In the genomic region with DNA sequence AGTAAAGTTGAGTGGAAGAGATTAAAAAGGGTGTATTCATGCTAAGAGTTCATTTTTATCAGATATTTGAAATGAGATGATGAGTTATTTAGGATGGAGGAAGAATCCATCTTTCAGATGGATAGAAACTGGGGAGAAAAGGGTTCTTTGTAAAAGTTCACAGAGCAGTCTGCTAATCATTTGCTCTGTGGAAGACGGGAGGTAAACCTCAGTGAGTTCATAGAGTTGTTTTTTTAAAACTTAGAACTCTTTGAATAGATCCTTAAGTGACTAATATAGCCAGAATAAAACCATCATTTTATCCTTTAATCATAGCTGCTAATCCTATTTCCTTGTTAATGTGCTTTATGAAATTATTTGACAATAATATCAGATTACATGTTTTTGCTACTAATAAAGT, we compare ENCODE assay signal across 27 cellular contexts. TPM values are rescaled to one million over a fixed set of nuclear protein-coding genes. Genes with fewer than 3 reads are reported as not detected.
DNase-seq lines count a peak whose midpoint lies in the region; ATAC-seq, FAIRE-seq and TF ChIP-seq lines count a peak whose summit lies in the region.
"Had no signal": no experiment of that assay in that cellular context is flagged by ENCODE, and none has a peak within 500 bp of the region (broad histone marks: within the 10 kb centered on the region; RNA-seq: fewer than 3 reads in every experiment).

No MANE protein-coding gene starts in this region.

- no peaks in the 10 kb centered on the region; the same call in 1 of the 2 replicates for H3K36me3 ChIP-seq in SJCRH30
- H3K36me3 ChIP-seq: brain microvascular endothelial cell, stomach, thyroid gland, uterus had no signal

- peaks cover 54% of the 10 kb centered on the region for H3K36me3 Mint-ChIP-seq in activated CD8-positive, alpha-beta T cell treated with anti-CD3 and anti-CD28 coated beads for 36 hours (ENCODE audit: low read depth)
- H3K36me3 Mint-ChIP-seq in activated CD8-positive, alpha-beta T cell treated with anti-CD3 and anti-CD28 coated beads, Interleukin-2, amount 10 ng/mL, durations not matched to agents 7 days and 5 days (ENCODE audit: low read depth), result peaks cover 78% of the 10 kb centered on the region
- H3K36me3 Mint-ChIP-seq in activated naive CD8-positive, alpha-beta T cell treated with anti-CD3 and anti-CD28 coated beads, Interleukin-2, amount 10 ng/mL, durations not matched to agents 7 days and 5 days, result peaks cover 53% of the 10 kb centered on the region
- no peaks in the 10 kb centered on the region for H3K36me3 Mint-ChIP-seq in natural killer cell

- no peaks in the 10 kb centered on the region for H3K27me3 ChIP-seq in SJCRH30
- H3K27me3 ChIP-seq: brain microvascular endothelial cell, stomach, thyroid gland, uterus had no signal

- intact Hi-C loops in activated CD8-positive, alpha-beta T cell treated with anti-CD3 and anti-CD28 coated beads for 36 hours (cut with micrococcal nuclease), result no loop called here
- intact Hi-C loops in natural killer cell (cut with micrococcal nuclease), result no loop called here

- no peak for DNase-seq in activated CD8-positive, alpha-beta T cell treated with anti-CD3 and anti-CD28 coated beads for 36 hours
- DNase-seq in activated CD8-positive, alpha-beta T cell treated with anti-CD3 and anti-CD28 coated beads, Interleukin-2, amount 10 ng/mL, durations not matched to agents 7 days and 5 days, result no peak
- DNase-seq in D721Med (ENCODE audit: insufficient read length, low spot score) (no peak), natural killer cell (no peak), SJCRH30 (no peak), activated gamma-delta T cell (lab: John Stamatoyannopoulos, UW) (no peak), T-helper 9 cell (no peak)
- DNase-seq in activated naive CD8-positive, alpha-beta T cell treated with anti-CD3 and anti-CD28 coated beads, Interleukin-2, amount 10 ng/mL, durations not matched to agents 7 days and 5 days, result no peak
- DNase-seq: activated CD4-positive, alpha-beta T cell treated with anti-CD3 and anti-CD28 coated beads for 1 hour; activated naive CD4-positive, alpha-beta T cell; amygdala; brain microvascular endothelial cell; MV-4-11; NCI-H2107; NCI-H345; NCI-H69; PC-9; retina; small intestine; stomach; T-helper 2 cell; thyroid gland; uterus had no signal

- no peaks in the 10 kb centered on the region for H3K27me3 Mint-ChIP-seq in activated CD8-positive, alpha-beta T cell treated with anti-CD3 and anti-CD28 coated beads for 36 hours
- no peaks in the 10 kb centered on the region for H3K27me3 Mint-ChIP-seq in activated CD8-positive, alpha-beta T cell treated with anti-CD3 and anti-CD28 coated beads, Interleukin-2, amount 10 ng/mL, durations not matched to agents 7 days and 5 days (ENCODE audit: low read depth)
- H3K27me3 Mint-ChIP-seq in activated naive CD8-positive, alpha-beta T cell treated with anti-CD3 and anti-CD28 coated beads, Interleukin-2, amount 10 ng/mL, durations not matched to agents 7 days and 5 days, result no peaks in the 10 kb centered on the region
- H3K27me3 Mint-ChIP-seq in natural killer cell (ENCODE audit: low read depth in 2 of 2), result no peaks in the 10 kb centered on the region

- POLR2A ChIA-PET in activated CD8-positive, alpha-beta T cell treated with anti-CD3 and anti-CD28 coated beads for 36 hours (lab: Charles Lee), result interaction anchor here (0.7 to 1.5 kb wide), 3 partner anchors 8 to 53 kb away, joined by 3 to 6 read pairs (median 3); no protein-coding TSS in a partner anchor
- POLR2A ChIA-PET in activated CD8-positive, alpha-beta T cell treated with anti-CD3 and anti-CD28 coated beads, Interleukin-2, amount 10 ng/mL, durations not matched to agents 7 days and 5 days (lab: Charles Lee), result interaction anchor here (1.0 kb wide), 1 partner anchor 8 kb away, joined by 5 read pairs; no protein-coding TSS in a partner anchor
- POLR2A ChIA-PET in activated naive CD8-positive, alpha-beta T cell treated with anti-CD3 and anti-CD28 coated beads, Interleukin-2, amount 10 ng/mL, durations not matched to agents 7 days and 5 days (lab: Charles Lee), result no interaction called here

- peak; percentile 11 for FAIRE-seq in D721Med (lab: Jason Lieb, UNC)
- FAIRE-seq: endothelial cell of umbilical vein, frontal cortex, small intestine had no signal

- H3K4me1 Mint-ChIP-seq in activated CD8-positive, alpha-beta T cell treated with anti-CD3 and anti-CD28 coated beads for 36 hours (ENCODE audit: low read depth), result peaks cover 83% of the 10 kb centered on the region
- H3K4me1 Mint-ChIP-seq in activated CD8-positive, alpha-beta T cell treated with anti-CD3 and anti-CD28 coated beads, Interleukin-2, amount 10 ng/mL, durations not matched to agents 7 days and 5 days (ENCODE audit: low read depth), result peaks cover 86% of the 10 kb centered on the region
- peaks cover 79% of the 10 kb centered on the region for H3K4me1 Mint-ChIP-seq in activated naive CD8-positive, alpha-beta T cell treated with anti-CD3 and anti-CD28 coated beads, Interleukin-2, amount 10 ng/mL, durations not matched to agents 7 days and 5 days
- peaks cover 88 to 93% of the 10 kb centered on the region in 2 donors for H3K4me1 Mint-ChIP-seq in natural killer cell

- CTCF ChIA-PET in activated CD8-positive, alpha-beta T cell treated with anti-CD3 and anti-CD28 coated beads for 36 hours (lab: Charles Lee), result interaction anchor here (1.0 to 3.2 kb wide), 5 partner anchors 32 to 66 kb away, joined by 3 to 13 read pairs (median 5); no protein-coding TSS in a partner anchor
- CTCF ChIA-PET in activated CD8-positive, alpha-beta T cell treated with anti-CD3 and anti-CD28 coated beads, Interleukin-2, amount 10 ng/mL, durations not matched to agents 7 days and 5 days (lab: Charles Lee), result interaction anchor here (2.2 to 4.2 kb wide), 2 partner anchors 18 to 69 kb away, joined by 6 to 25 read pairs; no protein-coding TSS in a partner anchor

- H3K9me3 ChIP-seq in SJCRH30 (replicated peaks), result peaks cover 6% of the 10 kb centered on the region; the same call in 1 of the 2 replicates
- H3K9me3 ChIP-seq: stomach, thyroid gland, uterus had no signal

- ATAC-seq in activated CD8-positive, alpha-beta T cell treated with anti-CD3 and anti-CD28 coated beads for 36 hours, result no peak
- ATAC-seq in activated CD8-positive, alpha-beta T cell treated with anti-CD3 and anti-CD28 coated beads, Interleukin-2, amount 10 ng/mL, durations not matched to agents 7 days and 5 days, result no peak
- no peak for ATAC-seq in activated naive CD8-positive, alpha-beta T cell treated with anti-CD3 and anti-CD28 coated beads, Interleukin-2, amount 10 ng/mL, durations not matched to agents 7 days and 5 days (ENCODE audit: low read depth)
- no peak for ATAC-seq in natural killer cell
- ATAC-seq: SK-N-SH treated with all-trans-retinoic acid at 6 μM for 48 hours had no signal

- no peak overlapping the region for H3K4me3 ChIP-seq in SJCRH30
- H3K4me3 ChIP-seq: lung, PC-9, stomach, thyroid gland, uterus had no signal

- H3K4me3 Mint-ChIP-seq in activated CD8-positive, alpha-beta T cell treated with anti-CD3 and anti-CD28 coated beads for 36 hours, result no peak overlapping the region
- H3K4me3 Mint-ChIP-seq in activated CD8-positive, alpha-beta T cell treated with anti-CD3 and anti-CD28 coated beads, Interleukin-2, amount 10 ng/mL, durations not matched to agents 7 days and 5 days, result no peak overlapping the region
- H3K4me3 Mint-ChIP-seq in activated naive CD8-positive, alpha-beta T cell treated with anti-CD3 and anti-CD28 coated beads, Interleukin-2, amount 10 ng/mL, durations not matched to agents 7 days and 5 days, result peak overlapping the region; percentile 41
- H3K4me3 Mint-ChIP-seq in natural killer cell, result peak overlapping the region; percentile 41

- H3K9me3 Mint-ChIP-seq in activated CD8-positive, alpha-beta T cell treated with anti-CD3 and anti-CD28 coated beads for 36 hours, result peaks cover 10% of the 10 kb centered on the region
- peaks cover 11% of the 10 kb centered on the region for H3K9me3 Mint-ChIP-seq in activated CD8-positive, alpha-beta T cell treated with anti-CD3 and anti-CD28 coated beads, Interleukin-2, amount 10 ng/mL, durations not matched to agents 7 days and 5 days (ENCODE audit: insufficient read depth)
- H3K9me3 Mint-ChIP-seq in activated naive CD8-positive, alpha-beta T cell treated with anti-CD3 and anti-CD28 coated beads, Interleukin-2, amount 10 ng/mL, durations not matched to agents 7 days and 5 days, result peaks cover 7% of the 10 kb centered on the region
- H3K9me3 Mint-ChIP-seq in natural killer cell, result no peaks in the 10 kb centered on the region

- H3K4me1 ChIP-seq in SJCRH30, result peaks cover 13% of the 10 kb centered on the region; the same call in 1 of the 2 replicates

- TF ChIP-seq CTCF in activated CD8-positive, alpha-beta T cell treated with anti-CD3 and anti-CD28 coated beads for 36 hours (IDR thresholded peaks at IDR 0.05), result no peak
- TF ChIP-seq CTCF in D721Med (IDR thresholded peaks at IDR 0.05; ENCODE audit: insufficient read depth, missing control alignments) (no peak), natural killer cell (IDR thresholded peaks at IDR 0.05) (no peak)

- peak overlapping the region; percentile 53 for H3K27ac Mint-ChIP-seq in activated CD8-positive, alpha-beta T cell treated with anti-CD3 and anti-CD28 coated beads for 36 hours
- H3K27ac Mint-ChIP-seq in activated CD8-positive, alpha-beta T cell treated with anti-CD3 and anti-CD28 coated beads, Interleukin-2, amount 10 ng/mL, durations not matched to agents 7 days and 5 days, result no peak overlapping the region
- H3K27ac Mint-ChIP-seq in activated naive CD8-positive, alpha-beta T cell treated with anti-CD3 and anti-CD28 coated beads, Interleukin-2, amount 10 ng/mL, durations not matched to agents 7 days and 5 days, result no peak overlapping the region
- peak overlapping the region in 1 of 2 donors; percentile 92 for H3K27ac Mint-ChIP-seq in natural killer cell

- H3K27ac ChIP-seq in SJCRH30, result no peak overlapping the region
- H3K27ac ChIP-seq: brain microvascular endothelial cell, PC-9, stomach, thyroid gland, uterus had no signal

RNA-seq across cellular contexts. Expression of a gene that starts 5.1 kb away (rescaled TPM):
- 10 to 100 TPM; 35.4 to 41.5 TPM for total RNA-seq in activated CD8-positive, alpha-beta T cell treated with anti-CD3 and anti-CD28 coated beads for 36 hours
- total RNA-seq in activated CD8-positive, alpha-beta T cell treated with anti-CD3 and anti-CD28 coated beads, Interleukin-2, amount 10 ng/mL, durations not matched to agents 7 days and 5 days, result 10 to 100 TPM; 56.8 to 60.2 TPM
- 10 to 100 TPM; 62.6 to 70.8 TPM for total RNA-seq in activated naive CD8-positive, alpha-beta T cell treated with anti-CD3 and anti-CD28 coated beads, Interleukin-2, amount 10 ng/mL, durations not matched to agents 7 days and 5 days
- total RNA-seq in natural killer cell, result 10 to 100 TPM; 93.9 to 99.4 (median 97.0) TPM
- 31.6 and 37.5 TPM in 2 replicates for total RNA-seq in SJCRH30 (2014; rRNA removed; shearing (Covaris generic))

Comparison
In these comparisons a context has a peak if more than half of its experiments do, and no peak if none do; other contexts are left out.
1. H3K4me3 Mint-ChIP-seq: peak in activated naive CD8-positive, alpha-beta T cell treated with anti-CD3 and anti-CD28 coated beads, Interleukin-2, amount 10 ng/mL, durations not matched to agents 7 days and 5 days (single experiment) and natural killer cell (single experiment); none in activated CD8-positive, alpha-beta T cell treated with anti-CD3 and anti-CD28 coated beads for 36 hours (single experiment) and activated CD8-positive, alpha-beta T cell treated with anti-CD3 and anti-CD28 coated beads, Interleukin-2, amount 10 ng/mL, durations not matched to agents 7 days and 5 days (single experiment).